16 cellular contexts compared by ENCODE assay signal in genomic region chr12:119245904-119246494, GRCh38.
"Had no signal": no experiment of that assay in that cellular context is flagged by ENCODE, and none has a peak within 500 bp of the region (broad histone marks: within the 10 kb centered on the region; RNA-seq: fewer than 3 reads in every experiment).

No MANE protein-coding gene starts in this region.

- H3K4me3 ChIP-seq: dorsolateral prefrontal cortex, tibial nerve had no signal

- ATAC-seq: activated CD8-positive, alpha-beta memory T cell treated with anti-CD3 and anti-CD28 coated beads, Interleukin-2, amount 10 ng/mL, durations not matched to agents 7 days and 5 days; activated naive CD4-positive, alpha-beta T cell treated with anti-CD3 and anti-CD28 coated beads, Interleukin-2, amount 50 U/mL, for 72 hours; natural killer cell treated with Interleukin-12 subunit alpha and Interleukin-12 subunit beta and Interleukin-15 and Interleukin-18, amount 100 ng/mL, for 72 hours had no signal

- H3K36me3 Mint-ChIP-seq: activated CD8-positive, alpha-beta memory T cell treated with anti-CD3 and anti-CD28 coated beads, Interleukin-2, amount 10 ng/mL, durations not matched to agents 7 days and 5 days; activated naive CD4-positive, alpha-beta T cell treated with anti-CD3 and anti-CD28 coated beads, Interleukin-2, amount 50 U/mL, for 72 hours; natural killer cell treated with Interleukin-12 subunit alpha and Interleukin-12 subunit beta and Interleukin-15 and Interleukin-18, amount 100 ng/mL, for 72 hours had no signal

- H3K4me1 Mint-ChIP-seq: activated CD8-positive, alpha-beta memory T cell treated with anti-CD3 and anti-CD28 coated beads, Interleukin-2, amount 10 ng/mL, durations not matched to agents 7 days and 5 days had no signal

- H3K27ac ChIP-seq: brain microvascular endothelial cell, dorsolateral prefrontal cortex, tibial nerve had no signal

- DNase-seq: activated CD4-positive, alpha-beta T cell treated with anti-CD3 and anti-CD28 coated beads, Interleukin-2, amount 50 U/mL, for 48 hours; activated CD4-positive, CD25-positive, alpha-beta regulatory T cell treated with anti-CD3 and anti-CD28 coated beads, Interleukin-2, amount 50 U/mL, for 72 hours; activated CD8-positive, alpha-beta memory T cell treated with anti-CD3 and anti-CD28 coated beads, Interleukin-2, amount 10 ng/mL, durations not matched to agents 7 days and 5 days; activated effector memory CD4-positive, alpha-beta T cell treated with anti-CD3 and anti-CD28 coated beads, Interleukin-2, amount 50 U/mL, for 16 hours; activated T-cell treated with anti-CD3 and anti-CD28 coated beads, Interleukin-2, amount 50 U/mL, for 24 hours; amniotic stem cell; brain microvascular endothelial cell; dorsolateral prefrontal cortex; foreskin melanocyte; hippocampal formation; SHP77 treated with DMSO at 0.1 percent for 48 hours; stimulated activated CD4-positive, alpha-beta T cell treated with anti-CD3 and anti-CD28 coated beads, Interleukin-4, amount 100 ng/mL, for 4 hours had no signal

- H3K9me3 Mint-ChIP-seq: activated T-cell treated with anti-CD3 and anti-CD28 coated beads, Interleukin-2, amount 50 U/mL, for 24 hours; natural killer cell treated with Interleukin-12 subunit alpha and Interleukin-12 subunit beta and Interleukin-15 and Interleukin-18, amount 100 ng/mL, for 72 hours; T-helper 2 cell treated with Interferon-gamma antibody and Interleukin-4, amounts not matched to agents 5 μg/mL and 100 μg/mL, for 36 hours had no signal

- H3K27me3 Mint-ChIP-seq: activated CD8-positive, alpha-beta memory T cell treated with anti-CD3 and anti-CD28 coated beads, Interleukin-2, amount 10 ng/mL, durations not matched to agents 7 days and 5 days; activated T-cell treated with anti-CD3 and anti-CD28 coated beads, Interleukin-2, amount 50 U/mL, for 24 hours had no signal

- H3K4me1 ChIP-seq: tibial nerve had no signal

- H3K27ac Mint-ChIP-seq: activated CD8-positive, alpha-beta memory T cell treated with anti-CD3 and anti-CD28 coated beads, Interleukin-2, amount 10 ng/mL, durations not matched to agents 7 days and 5 days; activated naive CD4-positive, alpha-beta T cell treated with anti-CD3 and anti-CD28 coated beads, Interleukin-2, amount 50 U/mL, for 72 hours; activated T-cell treated with anti-CD3 and anti-CD28 coated beads, Interleukin-2, amount 50 U/mL, for 24 hours; natural killer cell treated with Interleukin-12 subunit alpha and Interleukin-12 subunit beta and Interleukin-15 and Interleukin-18, amount 100 ng/mL, for 72 hours; T-helper 2 cell treated with Interferon-gamma antibody and Interleukin-4, amounts not matched to agents 5 μg/mL and 100 μg/mL, for 36 hours had no signal

- H3K4me3 Mint-ChIP-seq: activated CD8-positive, alpha-beta memory T cell treated with anti-CD3 and anti-CD28 coated beads, Interleukin-2, amount 10 ng/mL, durations not matched to agents 7 days and 5 days; activated T-cell treated with anti-CD3 and anti-CD28 coated beads, Interleukin-2, amount 50 U/mL, for 24 hours; natural killer cell treated with Interleukin-12 subunit alpha and Interleukin-12 subunit beta and Interleukin-15 and Interleukin-18, amount 100 ng/mL, for 72 hours; T-helper 2 cell treated with Interferon-gamma antibody and Interleukin-4, amounts not matched to agents 5 μg/mL and 100 μg/mL, for 36 hours had no signal

- H3K36me3 ChIP-seq: brain microvascular endothelial cell, tibial nerve had no signal

- H3K27me3 ChIP-seq: brain microvascular endothelial cell, tibial nerve had no signal
